20 cellular contexts compared by ENCODE assay signal in genomic region chr2:106644623-106645022, GRCh38.
DNase-seq lines count a peak whose midpoint lies in the region; ATAC-seq, FAIRE-seq and TF ChIP-seq lines count a peak whose summit lies in the region.
"Had no signal": no experiment of that assay in that cellular context is flagged by ENCODE, and none has a peak within 500 bp of the region (broad histone marks: within the 10 kb centered on the region; RNA-seq: fewer than 3 reads in every experiment).

No MANE protein-coding gene starts in this region.

- H3K27me3 ChIP-seq in K562 (ENCODE audit: control insufficient read depth in 2 of 2, insufficient read depth in 2 of 2, low read length in 2 of 2) (no peaks in the 10 kb centered on the region), BE2C (no peaks in the 10 kb centered on the region)
- H3K27me3 ChIP-seq: BLaER1 treated with 17β-estradiol and CSF1 and Interleukin-3, amounts not matched to agents 10 nM and 100 nM had no signal

- no peak for FAIRE-seq in K562 (lab: Jason Lieb, UNC)
- FAIRE-seq: A549, D721Med, G401.6, GM12891, GM18507 had no signal

- CTCF ChIA-PET in K562 (lab: Yijun Ruan, JAX; ENCODE audit: low intra/inter-chr PET ratio): no interaction called here

- H3K27me3 Mint-ChIP-seq in nephron progenitor cell (ENCODE audit: low read depth, poor library complexity): peaks cover 12% of the 10 kb centered on the region

- H3K4me3 ChIP-seq in K562 (no peak overlapping the region), BE2C (ENCODE audit: low read depth, low read length) (no peak overlapping the region)
- H3K4me3 ChIP-seq: A549; BLaER1 treated with 17β-estradiol and CSF1 and Interleukin-3, amounts not matched to agents 10 nM and 100 nM had no signal

- no peaks in the 10 kb centered on the region for H3K36me3 ChIP-seq in K562 (ENCODE audit: control insufficient read depth, insufficient read depth, low read length)
- H3K36me3 ChIP-seq in BE2C: no peaks in the 10 kb centered on the region
- H3K36me3 ChIP-seq: BLaER1 treated with 17β-estradiol and CSF1 and Interleukin-3, amounts not matched to agents 10 nM and 100 nM had no signal

- no peak for TF ChIP-seq POLR2A in K562 (conservative IDR thresholded peaks at IDR 0.05)

- no peak overlapping the region for H3K9ac ChIP-seq in K562 (ENCODE audit: insufficient read depth in 1 of 2, low read depth in 2 of 2, low read length in 2 of 2)
- H3K9ac ChIP-seq: BLaER1 treated with 17β-estradiol and CSF1 and Interleukin-3, amounts not matched to agents 10 nM and 100 nM had no signal

- peak; percentile 55 for ATAC-seq in K562
- no peak for ATAC-seq in GM18502 (IDR thresholded peaks at IDR 0.05; ENCODE audit: poor library complexity, unreplicated experiment)
- ATAC-seq: A549; CD8-positive, alpha-beta T cell had no signal

- TF ChIP-seq EP300 in K562 (IDR thresholded peaks at IDR 0.05; ENCODE audit: low read length): no peak

- no peak overlapping the region for H2AFZ ChIP-seq in K562 (ENCODE audit: low read depth, low read length)

- H3K9me3 Mint-ChIP-seq in nephron progenitor cell: peaks cover 3% of the 10 kb centered on the region
- H3K9me3 Mint-ChIP-seq: CD4-positive, alpha-beta T cell; CD8-positive, alpha-beta T cell had no signal

- POLR2A ChIA-PET in K562 (lab: Yijun Ruan, JAX): interaction anchor here (0.6 kb wide), 1 partner anchor 119 kb away, joined by 4 read pairs; no protein-coding TSS in a partner anchor

- H4K20me1 ChIP-seq in K562 (replicated peaks; ENCODE audit: control insufficient read depth, insufficient read depth, low read length): no peaks in the 10 kb centered on the region
- H4K20me1 ChIP-seq: BLaER1 treated with 17β-estradiol and CSF1 and Interleukin-3, amounts not matched to agents 10 nM and 100 nM had no signal

- H3K27ac Mint-ChIP-seq in nephron progenitor cell: peak overlapping the region; percentile 50
- H3K27ac Mint-ChIP-seq: CD4-positive, alpha-beta T cell; CD8-positive, alpha-beta T cell had no signal

- no TSS peak for BruUV-seq in K562 (replicated peaks; lab: Mats Ljungman, UMichigan)

- H3K27ac ChIP-seq in K562 (ENCODE audit: extremely low read depth, low read depth, low read length): no peak overlapping the region
- H3K27ac ChIP-seq: 22Rv1; A549; BLaER1 treated with 17β-estradiol and CSF1 and Interleukin-3, amounts not matched to agents 10 nM and 100 nM; C4-2B had no signal

- no peak for TF ChIP-seq CTCF in K562 (IDR thresholded peaks at IDR 0.05 in 2 of 3, conservative IDR thresholded peaks at IDR 0.05 in 1 of 3; ENCODE audit: insufficient read depth in 2 of 3, low read depth in 1 of 3, low read length in 3 of 3)
- TF ChIP-seq CTCF in nephron progenitor cell (IDR thresholded peaks at IDR 0.05): no peak
- no peak for TF ChIP-seq CTCF in BE2C (IDR thresholded peaks at IDR 0.05; ENCODE audit: low read depth, low read length)

- in situ Hi-C loops in K562 (cut with MboI): no loop called here

- no peaks in the 10 kb centered on the region for H3K79me2 ChIP-seq in K562 (ENCODE audit: control insufficient read depth, insufficient read depth, low read length)

- H3K9me3 ChIP-seq in K562 (replicated peaks; ENCODE audit: control insufficient read depth, insufficient read depth, low read depth, low read length) (no peaks in the 10 kb centered on the region), BE2C (no peaks in the 10 kb centered on the region)
- H3K9me3 ChIP-seq: A549; BLaER1 treated with 17β-estradiol and CSF1 and Interleukin-3, amounts not matched to agents 10 nM and 100 nM; Caco-2 had no signal

- intact Hi-C loops in K562 (cut with micrococcal nuclease): loop anchor here (10.0 kb wide), 1 partner anchor 230 kb away; no protein-coding TSS in a partner anchor

- DNase-seq in K562 (ENCODE audit: extremely low read depth in 1 of 4, low spot score in 3 of 4): peak in 1 of 4 experiments; percentile 3
- peak; percentile 6 for DNase-seq in left kidney (ENCODE audit: low read depth, low spot score)
- no peak for DNase-seq in nephron progenitor cell
- DNase-seq in BE2C: no peak
- DNase-seq in activated CD4-positive, CD25-positive, alpha-beta regulatory T cell treated with anti-CD3 and anti-CD28 coated beads, Interleukin-2, amount 50 U/mL, for 72 hours: no peak
- DNase-seq: Caco-2; Calu3; CD4-positive, alpha-beta T cell; CD8-positive, alpha-beta T cell; DMS79 treated with DMSO at 0.1 percent for 48 hours; GF-D8 had no signal

- no peaks in the 10 kb centered on the region for H3K36me3 Mint-ChIP-seq in nephron progenitor cell (ENCODE audit: low read depth)
- H3K36me3 Mint-ChIP-seq: CD8-positive, alpha-beta T cell had no signal

- no peak overlapping the region for H3K4me3 Mint-ChIP-seq in nephron progenitor cell
- H3K4me3 Mint-ChIP-seq: CD4-positive, alpha-beta T cell; CD8-positive, alpha-beta T cell had no signal

- peaks cover 41% of the 10 kb centered on the region for H3K4me1 Mint-ChIP-seq in nephron progenitor cell

- H3K4me1 ChIP-seq in K562 (replicated peaks in 1 of 2; ENCODE audit: control insufficient read depth in 2 of 2, insufficient read depth in 2 of 2, low read length in 2 of 2) (no peaks in the 10 kb centered on the region), BE2C (no peaks in the 10 kb centered on the region)
- H3K4me1 ChIP-seq: BLaER1 treated with 17β-estradiol and CSF1 and Interleukin-3, amounts not matched to agents 10 nM and 100 nM; Caco-2 had no signal

- TF ChIP-seq RAD21 in K562 (CRISPR knock-in tag; conservative IDR thresholded peaks at IDR 0.05 in 1 of 2, IDR thresholded peaks at IDR 0.05 in 1 of 2): no peak

- WGBS in K562 (ENCODE audit: insufficient coverage, low coverage, missing lambda C conversion rate): 0% methylated on average over 4 of the region's 4 CpGs

- no peak overlapping the region for H3K4me2 ChIP-seq in K562 (ENCODE audit: insufficient read depth, low read length)
- H3K4me2 ChIP-seq: A549; BLaER1 treated with 17β-estradiol and CSF1 and Interleukin-3, amounts not matched to agents 10 nM and 100 nM had no signal

- no peaks in the 10 kb centered on the region for H3K9me1 ChIP-seq in K562 (ENCODE audit: control insufficient read depth, insufficient read depth, low read length)

TF ChIP-seq in K562, 482 proteins besides CTCF, POLR2A, EP300 and RAD21:
- peak; percentile 17; the same call in 1 of the 2 replicates for TF ChIP-seq CBFA2T2 (conservative IDR thresholded peaks at IDR 0.05)
- TF ChIP-seq CBFA2T3 (IDR thresholded peaks at IDR 0.05): peak; percentile 53
- no peak for TF ChIP-seq ZZZ3 (IDR thresholded peaks at IDR 0.05)
- TF ChIP-seq TAL1 (IDR thresholded peaks at IDR 0.05): peak; percentile 53; the same call in 1 of the 2 replicates
- no peak for TF ChIP-seq PRDM10 (IDR thresholded peaks at IDR 0.05; ENCODE audit: partially characterized antibody)
- TF ChIP-seq FOXP1 (CRISPR knock-in tag; IDR thresholded peaks at IDR 0.05): no peak
TF ChIP-seq in K562: peak in this region for 3.
